In genomic region chr9:136146126-136147037, GRCh38 we compare ENCODE assay signal across 2 cellular contexts.
TF ChIP-seq lines count a peak whose summit lies in the region.

No MANE protein-coding gene starts in this region.

TF ChIP-seq in HEK293, 187 proteins besides CTCF, POLR2A, EP300 and RAD21:
- TF ChIP-seq ZFHX2 (tag by site-specific recombination; conservative IDR thresholded peaks at IDR 0.05) (peak; percentile 40), EGR2 (tag by site-specific recombination; IDR thresholded peaks at IDR 0.05; ENCODE audit: low read depth) (peak; percentile 70), ZNF18 (tag by site-specific recombination; IDR thresholded peaks at IDR 0.05) (peak; percentile 49; the same call in 1 of the 2 replicates), ZBTB8A (tag by site-specific recombination; IDR thresholded peaks at IDR 0.05) (no peak), KLF16 (tag by site-specific recombination; IDR thresholded peaks at IDR 0.05) (no peak)

TF ChIP-seq in WTC11, 78 proteins besides CTCF, POLR2A, EP300 and RAD21:
- TF ChIP-seq USF2 (CRISPR knock-in tag; IDR thresholded peaks at IDR 0.05) = no peak
- no peak for TF ChIP-seq NR2C2 (CRISPR knock-in tag; IDR thresholded peaks at IDR 0.05)
- no peak for TF ChIP-seq JAZF1 (CRISPR knock-in tag; IDR thresholded peaks at IDR 0.05)
- no peak for TF ChIP-seq ZNF219 (CRISPR knock-in tag; IDR thresholded peaks at IDR 0.05; ENCODE audit: borderline replicate concordance)
- no peak for TF ChIP-seq TEAD1 (CRISPR knock-in tag; IDR thresholded peaks at IDR 0.05)
- no peak for TF ChIP-seq RELA (CRISPR knock-in tag; IDR thresholded peaks at IDR 0.05; ENCODE audit: borderline replicate concordance)
- TF ChIP-seq TEAD4 (CRISPR knock-in tag; IDR thresholded peaks at IDR 0.05) = no peak
- no peak for TF ChIP-seq FOXJ3 (CRISPR knock-in tag; IDR thresholded peaks at IDR 0.05; ENCODE audit: borderline replicate concordance)
- no peak for TF ChIP-seq NR3C1 (CRISPR knock-in tag; conservative IDR thresholded peaks at IDR 0.05; ENCODE audit: low read depth)
TF ChIP-seq in WTC11: peak in this region for 0.
